In genomic region chr19:16363852-16364230, GRCh38 we compare ENCODE assay signal across 1 cellular context.
TF ChIP-seq lines count a peak whose summit lies in the region.

No MANE protein-coding gene starts in this region.

TF ChIP-seq in GM23338, 12 proteins besides CTCF, POLR2A, EP300 and RAD21:
- TF ChIP-seq, protein P1, sequence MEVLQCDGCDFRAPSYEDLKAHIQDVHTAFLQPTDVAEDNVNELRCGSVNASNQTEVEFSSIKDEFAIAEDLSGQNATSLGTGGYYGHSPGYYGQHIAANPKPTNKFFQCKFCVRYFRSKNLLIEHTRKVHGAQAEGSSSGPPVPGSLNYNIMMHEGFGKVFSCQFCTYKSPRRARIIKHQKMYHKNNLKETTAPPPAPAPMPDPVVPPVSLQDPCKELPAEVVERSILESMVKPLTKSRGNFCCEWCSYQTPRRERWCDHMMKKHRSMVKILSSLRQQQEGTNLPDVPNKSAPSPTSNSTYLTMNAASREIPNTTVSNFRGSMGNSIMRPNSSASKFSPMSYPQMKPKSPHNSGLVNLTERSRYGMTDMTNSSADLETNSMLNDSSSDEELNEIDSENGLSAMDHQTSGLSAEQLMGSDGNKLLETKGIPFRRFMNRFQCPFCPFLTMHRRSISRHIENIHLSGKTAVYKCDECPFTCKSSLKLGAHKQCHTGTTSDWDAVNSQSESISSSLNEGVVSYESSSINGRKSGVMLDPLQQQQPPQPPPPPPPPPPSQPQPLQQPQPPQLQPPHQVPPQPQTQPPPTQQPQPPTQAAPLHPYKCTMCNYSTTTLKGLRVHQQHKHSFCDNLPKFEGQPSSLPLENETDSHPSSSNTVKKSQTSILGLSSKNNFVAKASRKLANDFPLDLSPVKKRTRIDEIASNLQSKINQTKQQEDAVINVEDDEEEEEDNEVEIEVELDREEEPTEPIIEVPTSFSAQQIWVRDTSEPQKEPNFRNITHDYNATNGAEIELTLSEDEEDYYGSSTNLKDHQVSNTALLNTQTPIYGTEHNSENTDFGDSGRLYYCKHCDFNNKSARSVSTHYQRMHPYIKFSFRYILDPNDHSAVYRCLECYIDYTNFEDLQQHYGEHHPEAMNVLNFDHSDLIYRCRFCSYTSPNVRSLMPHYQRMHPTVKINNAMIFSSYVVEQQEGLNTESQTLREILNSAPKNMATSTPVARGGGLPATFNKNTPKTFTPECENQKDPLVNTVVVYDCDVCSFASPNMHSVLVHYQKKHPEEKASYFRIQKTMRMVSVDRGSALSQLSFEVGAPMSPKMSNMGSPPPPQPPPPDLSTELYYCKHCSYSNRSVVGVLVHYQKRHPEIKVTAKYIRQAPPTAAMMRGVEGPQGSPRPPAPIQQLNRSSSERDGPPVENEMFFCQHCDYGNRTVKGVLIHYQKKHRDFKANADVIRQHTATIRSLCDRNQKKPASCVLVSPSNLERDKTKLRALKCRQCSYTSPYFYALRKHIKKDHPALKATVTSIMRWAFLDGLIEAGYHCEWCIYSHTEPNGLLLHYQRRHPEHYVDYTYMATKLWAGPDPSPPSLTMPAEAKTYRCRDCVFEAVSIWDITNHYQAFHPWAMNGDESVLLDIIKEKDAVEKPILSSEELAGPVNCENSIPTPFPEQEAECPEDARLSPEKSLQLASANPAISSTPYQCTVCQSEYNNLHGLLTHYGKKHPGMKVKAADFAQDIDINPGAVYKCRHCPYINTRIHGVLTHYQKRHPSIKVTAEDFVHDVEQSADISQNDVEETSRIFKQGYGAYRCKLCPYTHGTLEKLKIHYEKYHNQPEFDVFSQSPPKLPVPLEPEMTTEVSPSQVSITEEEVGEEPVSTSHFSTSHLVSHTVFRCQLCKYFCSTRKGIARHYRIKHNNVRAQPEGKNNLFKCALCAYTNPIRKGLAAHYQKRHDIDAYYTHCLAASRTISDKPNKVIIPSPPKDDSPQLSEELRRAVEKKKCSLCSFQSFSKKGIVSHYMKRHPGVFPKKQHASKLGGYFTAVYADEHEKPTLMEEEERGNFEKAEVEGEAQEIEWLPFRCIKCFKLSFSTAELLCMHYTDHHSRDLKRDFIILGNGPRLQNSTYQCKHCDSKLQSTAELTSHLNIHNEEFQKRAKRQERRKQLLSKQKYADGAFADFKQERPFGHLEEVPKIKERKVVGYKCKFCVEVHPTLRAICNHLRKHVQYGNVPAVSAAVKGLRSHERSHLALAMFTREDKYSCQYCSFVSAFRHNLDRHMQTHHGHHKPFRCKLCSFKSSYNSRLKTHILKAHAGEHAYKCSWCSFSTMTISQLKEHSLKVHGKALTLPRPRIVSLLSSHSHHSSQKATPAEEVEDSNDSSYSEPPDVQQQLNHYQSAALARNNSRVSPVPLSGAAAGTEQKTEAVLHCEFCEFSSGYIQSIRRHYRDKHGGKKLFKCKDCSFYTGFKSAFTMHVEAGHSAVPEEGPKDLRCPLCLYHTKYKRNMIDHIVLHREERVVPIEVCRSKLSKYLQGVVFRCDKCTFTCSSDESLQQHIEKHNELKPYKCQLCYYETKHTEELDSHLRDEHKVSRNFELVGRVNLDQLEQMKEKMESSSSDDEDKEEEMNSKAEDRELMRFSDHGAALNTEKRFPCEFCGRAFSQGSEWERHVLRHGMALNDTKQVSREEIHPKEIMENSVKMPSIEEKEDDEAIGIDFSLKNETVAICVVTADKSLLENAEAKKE (CRISPR knock-in tag; IDR thresholded peaks at IDR 0.05), result no peak
- TF ChIP-seq EZH2phosphoT487 (IDR thresholded peaks at IDR 0.05; ENCODE audit: unreplicated experiment) (no peak), REST (IDR thresholded peaks at IDR 0.05; ENCODE audit: unreplicated experiment) (no peak), JUNB (IDR thresholded peaks at IDR 0.05; ENCODE audit: unreplicated experiment) (no peak), POLR2AphosphoS5 (IDR thresholded peaks at IDR 0.05; ENCODE audit: low read depth) (no peak), ZNF331 (CRISPR knock-in tag; IDR thresholded peaks at IDR 0.05; ENCODE audit: low read depth) (no peak)
TF ChIP-seq in GM23338: peak in this region for 0.
